Comparison of ENCODE assay signal across 1 cellular context in the genomic region with DNA sequence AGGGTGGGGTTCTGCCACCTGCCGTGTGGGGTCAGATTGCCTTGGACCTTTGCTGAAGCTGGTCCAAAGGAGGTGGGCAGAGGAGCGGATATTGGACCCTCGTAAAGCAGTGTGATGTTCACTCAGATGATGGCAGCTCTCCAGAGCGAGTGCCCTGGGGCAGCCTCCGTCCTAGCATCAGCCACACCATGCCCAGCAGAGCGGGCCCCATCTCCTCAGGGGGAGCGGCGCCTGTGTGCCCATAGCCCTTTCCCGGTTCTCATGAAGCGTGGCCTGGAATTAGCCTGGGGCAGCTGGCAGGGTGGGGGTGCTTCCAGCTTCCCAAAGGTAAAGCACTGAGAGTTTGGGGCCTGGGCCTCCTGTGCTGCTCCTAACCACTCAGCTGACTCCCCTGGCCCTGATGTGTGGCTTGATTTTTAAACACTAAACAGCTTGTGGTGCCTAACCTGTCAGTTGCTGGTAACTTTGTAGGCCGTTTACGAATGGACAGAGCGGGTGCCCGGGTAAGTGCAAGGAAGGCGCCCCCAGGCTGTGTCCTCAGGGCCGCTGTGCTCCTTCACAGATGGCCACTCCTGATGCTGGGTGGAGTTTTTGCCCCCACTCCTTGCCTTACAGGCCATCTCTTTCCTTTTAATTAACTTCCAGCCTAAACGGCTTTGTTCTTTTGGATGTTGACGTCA.
TF ChIP-seq lines count a peak whose summit lies in the region.

No MANE protein-coding gene starts in this region.

TF ChIP-seq in WTC11, 78 proteins besides CTCF, POLR2A, EP300 and RAD21 (continued from another document):
- TF ChIP-seq ZNF281 (CRISPR knock-in tag; IDR thresholded peaks at IDR 0.05), result no peak
